In the genomic region with DNA sequence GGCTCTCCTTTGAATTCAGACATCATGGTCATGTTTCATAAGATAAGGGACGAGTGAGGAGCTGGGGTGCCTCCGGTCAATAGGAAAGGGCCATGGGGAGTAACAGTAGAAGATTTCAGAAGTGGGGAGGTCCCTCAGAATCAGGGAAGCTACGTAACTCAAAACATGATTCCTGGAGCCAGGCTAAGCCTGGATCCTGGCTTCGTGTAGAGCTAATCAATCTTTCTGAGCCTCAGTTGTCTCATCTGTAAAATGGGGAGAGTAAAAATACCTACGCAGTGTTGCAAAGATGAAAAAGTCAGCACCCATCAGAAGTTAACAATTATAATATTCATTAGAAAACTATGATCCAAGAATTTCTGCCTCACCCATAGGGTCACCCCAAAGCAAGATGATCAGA, we compare ENCODE assay signal across 3 cellular contexts.
TF ChIP-seq lines count a peak whose summit lies in the region.

No MANE protein-coding gene starts in this region.

TF ChIP-seq in SK-N-SH, 30 proteins besides CTCF, POLR2A, EP300 and RAD21:
- no peak for TF ChIP-seq JUND (IDR thresholded peaks at IDR 0.05)
- no peak for TF ChIP-seq FOXM1 (IDR thresholded peaks at IDR 0.05; ENCODE audit: low read depth)
- TF ChIP-seq SMC3 (IDR thresholded peaks at IDR 0.05; ENCODE audit: low read depth, low read length): no peak
- no peak for TF ChIP-seq FOXJ3 (CRISPR knock-in tag; IDR thresholded peaks at IDR 0.05)
- TF ChIP-seq, protein P1, sequence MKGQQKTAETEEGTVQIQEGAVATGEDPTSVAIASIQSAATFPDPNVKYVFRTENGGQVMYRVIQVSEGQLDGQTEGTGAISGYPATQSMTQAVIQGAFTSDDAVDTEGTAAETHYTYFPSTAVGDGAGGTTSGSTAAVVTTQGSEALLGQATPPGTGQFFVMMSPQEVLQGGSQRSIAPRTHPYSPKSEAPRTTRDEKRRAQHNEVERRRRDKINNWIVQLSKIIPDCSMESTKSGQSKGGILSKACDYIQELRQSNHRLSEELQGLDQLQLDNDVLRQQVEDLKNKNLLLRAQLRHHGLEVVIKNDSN (IDR thresholded peaks at IDR 0.05; ENCODE audit: borderline replicate concordance, low read depth): no peak
- TF ChIP-seq TAF1 (IDR thresholded peaks at IDR 0.05; ENCODE audit: borderline replicate concordance, low read depth, low read length): no peak
- TF ChIP-seq, protein P2, sequence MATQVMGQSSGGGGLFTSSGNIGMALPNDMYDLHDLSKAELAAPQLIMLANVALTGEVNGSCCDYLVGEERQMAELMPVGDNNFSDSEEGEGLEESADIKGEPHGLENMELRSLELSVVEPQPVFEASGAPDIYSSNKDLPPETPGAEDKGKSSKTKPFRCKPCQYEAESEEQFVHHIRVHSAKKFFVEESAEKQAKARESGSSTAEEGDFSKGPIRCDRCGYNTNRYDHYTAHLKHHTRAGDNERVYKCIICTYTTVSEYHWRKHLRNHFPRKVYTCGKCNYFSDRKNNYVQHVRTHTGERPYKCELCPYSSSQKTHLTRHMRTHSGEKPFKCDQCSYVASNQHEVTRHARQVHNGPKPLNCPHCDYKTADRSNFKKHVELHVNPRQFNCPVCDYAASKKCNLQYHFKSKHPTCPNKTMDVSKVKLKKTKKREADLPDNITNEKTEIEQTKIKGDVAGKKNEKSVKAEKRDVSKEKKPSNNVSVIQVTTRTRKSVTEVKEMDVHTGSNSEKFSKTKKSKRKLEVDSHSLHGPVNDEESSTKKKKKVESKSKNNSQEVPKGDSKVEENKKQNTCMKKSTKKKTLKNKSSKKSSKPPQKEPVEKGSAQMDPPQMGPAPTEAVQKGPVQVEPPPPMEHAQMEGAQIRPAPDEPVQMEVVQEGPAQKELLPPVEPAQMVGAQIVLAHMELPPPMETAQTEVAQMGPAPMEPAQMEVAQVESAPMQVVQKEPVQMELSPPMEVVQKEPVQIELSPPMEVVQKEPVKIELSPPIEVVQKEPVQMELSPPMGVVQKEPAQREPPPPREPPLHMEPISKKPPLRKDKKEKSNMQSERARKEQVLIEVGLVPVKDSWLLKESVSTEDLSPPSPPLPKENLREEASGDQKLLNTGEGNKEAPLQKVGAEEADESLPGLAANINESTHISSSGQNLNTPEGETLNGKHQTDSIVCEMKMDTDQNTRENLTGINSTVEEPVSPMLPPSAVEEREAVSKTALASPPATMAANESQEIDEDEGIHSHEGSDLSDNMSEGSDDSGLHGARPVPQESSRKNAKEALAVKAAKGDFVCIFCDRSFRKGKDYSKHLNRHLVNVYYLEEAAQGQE (IDR thresholded peaks at IDR 0.05; ENCODE audit: low read depth, low read length): no peak
- no peak for TF ChIP-seq YY1 (IDR thresholded peaks at IDR 0.05; ENCODE audit: low read depth)
- TF ChIP-seq FOSL2 (IDR thresholded peaks at IDR 0.05; ENCODE audit: borderline replicate concordance, low read depth): no peak
- no peak for TF ChIP-seq CHD2 (IDR thresholded peaks at IDR 0.05; ENCODE audit: low read length, partially characterized antibody)
- no peak for TF ChIP-seq NFIC (IDR thresholded peaks at IDR 0.05; ENCODE audit: borderline replicate concordance)
- TF ChIP-seq NRF1 (IDR thresholded peaks at IDR 0.05; ENCODE audit: low read depth, low read length): no peak
- TF ChIP-seq RXRA (IDR thresholded peaks at IDR 0.05; ENCODE audit: borderline replicate concordance, low read depth): no peak
- no peak for TF ChIP-seq TCF12 (IDR thresholded peaks at IDR 0.05)
- TF ChIP-seq MXI1 (IDR thresholded peaks at IDR 0.05; ENCODE audit: low read depth, low read length): no peak
- no peak for TF ChIP-seq RCOR1 (IDR thresholded peaks at IDR 0.05; ENCODE audit: low read length)

TF ChIP-seq in SK-N-SH treated with all-trans-retinoic acid at 6 μM for 48 hours, 23 proteins besides CTCF, POLR2A, EP300 and RAD21:
- TF ChIP-seq ESRRG (CRISPR knock-in tag; IDR thresholded peaks at IDR 0.05) (no peak), ZNF565 (CRISPR knock-in tag; conservative IDR thresholded peaks at IDR 0.05; ENCODE audit: low read depth) (no peak), ISL1 (CRISPR knock-in tag; IDR thresholded peaks at IDR 0.05) (no peak), RARB (CRISPR knock-in tag; IDR thresholded peaks at IDR 0.05) (no peak), GLIS3 (CRISPR knock-in tag; IDR thresholded peaks at IDR 0.05) (no peak), ZNF70 (CRISPR knock-in tag; IDR thresholded peaks at IDR 0.05) (no peak)
- TF ChIP-seq, protein P3, sequence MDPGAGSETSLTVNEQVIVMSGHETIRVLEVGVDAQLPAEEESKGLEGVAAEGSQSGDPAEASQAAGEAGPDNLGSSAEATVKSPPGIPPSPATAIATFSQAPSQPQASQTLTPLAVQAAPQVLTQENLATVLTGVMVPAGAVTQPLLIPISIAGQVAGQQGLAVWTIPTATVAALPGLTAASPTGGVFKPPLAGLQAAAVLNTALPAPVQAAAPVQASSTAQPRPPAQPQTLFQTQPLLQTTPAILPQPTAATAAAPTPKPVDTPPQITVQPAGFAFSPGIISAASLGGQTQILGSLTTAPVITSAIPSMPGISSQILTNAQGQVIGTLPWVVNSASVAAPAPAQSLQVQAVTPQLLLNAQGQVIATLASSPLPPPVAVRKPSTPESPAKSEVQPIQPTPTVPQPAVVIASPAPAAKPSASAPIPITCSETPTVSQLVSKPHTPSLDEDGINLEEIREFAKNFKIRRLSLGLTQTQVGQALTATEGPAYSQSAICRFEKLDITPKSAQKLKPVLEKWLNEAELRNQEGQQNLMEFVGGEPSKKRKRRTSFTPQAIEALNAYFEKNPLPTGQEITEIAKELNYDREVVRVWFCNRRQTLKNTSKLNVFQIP (CRISPR knock-in tag; IDR thresholded peaks at IDR 0.05; ENCODE audit: borderline replicate concordance, low read depth): no peak
TF ChIP-seq in SK-N-SH treated with all-trans-retinoic acid at 6 μM for 48 hours: peak in this region for 0.

TF ChIP-seq in endothelial cell of umbilical vein, 7 proteins besides CTCF, POLR2A, EP300 and RAD21:
- TF ChIP-seq MYC (IDR thresholded peaks at IDR 0.05; ENCODE audit: low read depth, low read length): no peak
- TF ChIP-seq, protein P4, sequence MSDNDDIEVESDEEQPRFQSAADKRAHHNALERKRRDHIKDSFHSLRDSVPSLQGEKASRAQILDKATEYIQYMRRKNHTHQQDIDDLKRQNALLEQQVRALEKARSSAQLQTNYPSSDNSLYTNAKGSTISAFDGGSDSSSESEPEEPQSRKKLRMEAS (IDR thresholded peaks at IDR 0.05; ENCODE audit: insufficient read depth, insufficient read length): no peak
- no peak for TF ChIP-seq POLR2AphosphoS5 (IDR thresholded peaks at IDR 0.05; ENCODE audit: insufficient read depth, low read depth, low read length)
- TF ChIP-seq GATA2 (IDR thresholded peaks at IDR 0.05; ENCODE audit: insufficient read depth, insufficient read length, low read depth, low read length): no peak
